24 cellular contexts compared by ENCODE assay signal in the genomic region with DNA sequence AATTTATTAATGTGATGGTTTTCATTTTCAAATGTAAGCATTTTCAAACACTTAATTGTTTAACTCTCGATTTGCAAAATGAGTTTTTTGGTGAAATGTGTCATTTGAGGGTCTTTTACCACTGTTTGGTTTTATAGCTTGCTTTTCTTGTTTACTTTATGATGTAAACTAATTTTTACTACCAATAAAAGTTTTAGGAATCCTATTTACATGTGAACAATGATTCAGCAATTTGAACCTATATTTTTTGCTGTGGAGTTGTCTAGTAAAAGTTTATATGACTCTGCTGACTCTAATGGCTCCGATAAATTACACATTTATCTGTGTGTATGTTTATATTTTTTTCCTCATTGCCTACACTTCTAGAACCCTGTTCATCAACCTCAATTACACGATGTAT.
"Had no signal": no experiment of that assay in that cellular context is flagged by ENCODE, and none has a peak within 500 bp of the region (broad histone marks: within the 10 kb centered on the region; RNA-seq: fewer than 3 reads in every experiment).

No MANE protein-coding gene starts in this region.

- H3K9me3 ChIP-seq: left lung, right lobe of liver, upper lobe of right lung had no signal

- H3K4me3 ChIP-seq: cardiac muscle cell, left lung, lung, right lobe of liver, upper lobe of right lung had no signal

- H2AFZ ChIP-seq: parathyroid adenoma had no signal

- H3K27ac ChIP-seq: cardiac muscle cell, left lung, right lobe of liver, upper lobe of right lung had no signal

- DNase-seq: activated CD4-positive, alpha-beta T cell treated with anti-CD3 and anti-CD28 coated beads, Interleukin-2, amount 10 ng/mL, durations not matched to agents 7 days and 5 days; activated CD4-positive, CD25-positive, alpha-beta regulatory T cell treated with anti-CD3 and anti-CD28 coated beads, Interleukin-2, amount 50 U/mL, for 72 hours; activated CD8-positive, alpha-beta memory T cell treated with anti-CD3 and anti-CD28 coated beads, Interleukin-2, amount 10 ng/mL, durations not matched to agents 7 days and 5 days; activated CD8-positive, alpha-beta T cell treated with anti-CD3 and anti-CD28 coated beads for 36 hours; activated effector memory CD4-positive, alpha-beta T cell treated with anti-CD3 and anti-CD28 coated beads, Interleukin-2, amount 50 U/mL, for 16 hours; activated naive CD4-positive, alpha-beta T cell treated with anti-CD3 and anti-CD28 coated beads, Interleukin-2, amount 10 ng/mL, durations not matched to agents 7 days and 5 days; activated T-cell treated with anti-CD3 and anti-CD28 coated beads for 4 hours; cortex of kidney; endodermal cell; glutamatergic neuron; hippocampal formation; kidney glomerular epithelial cell; left lung; nephron progenitor cell; right lobe of liver; small intestine; stimulated activated CD4-positive, alpha-beta T cell treated with anti-CD3 and anti-CD28 coated beads, Interleukin-15, amount 100 ng/mL, for 24 hours; stimulated activated naive CD4-positive, alpha-beta T cell; SW 1271; T-helper 2 cell; upper lobe of right lung had no signal

- ATAC-seq: activated CD8-positive, alpha-beta memory T cell treated with anti-CD3 and anti-CD28 coated beads, Interleukin-2, amount 10 ng/mL, durations not matched to agents 7 days and 5 days; activated CD8-positive, alpha-beta T cell treated with anti-CD3 and anti-CD28 coated beads for 36 hours; upper lobe of right lung had no signal

- H3K9ac ChIP-seq: parathyroid adenoma had no signal

- H3K27me3 ChIP-seq: cardiac muscle cell, left lung, right lobe of liver, upper lobe of right lung had no signal

- H3K36me3 ChIP-seq: cardiac muscle cell, left lung, right lobe of liver, upper lobe of right lung had no signal
